In genomic region chr7:128790297-128791037, GRCh38 we compare ENCODE assay signal across 8 cellular contexts. TPM values are rescaled to one million over a fixed set of nuclear protein-coding genes. Genes with fewer than 3 reads are reported as not detected.
DNase-seq lines count a peak whose midpoint lies in the region; ATAC-seq and TF ChIP-seq lines count a peak whose summit lies in the region.

No MANE protein-coding gene starts in this region.

- no peaks in the 10 kb centered on the region for H3K36me3 Mint-ChIP-seq in T-cell

- intact Hi-C loops in A673 (cut with micrococcal nuclease; ENCODE audit: unreplicated experiment), result loop anchor here (10.0 kb wide), 1 partner anchor 94 kb away; no protein-coding TSS in a partner anchor
- intact Hi-C loops in heart right ventricle (cut with DNase I), result loop anchor here in 6 of 10 donors (5.0 to 10.0 kb wide), 3 partner anchors 37 to 94 kb away; partner anchors contain the start of gene ATP6V1F (in 1 of the 6)
- intact Hi-C loops in sigmoid colon (cut with DNase I), result loop anchor here (2.0 to 5.0 kb wide), 4 partner anchors 33 to 72 kb away; partner anchors contain the start of genes ATP6V1F, CALU and FLNC

- TF ChIP-seq POLR2A in sigmoid colon (IDR thresholded peaks at IDR 0.05), result no peak

- H3K27ac Mint-ChIP-seq in T-cell, result peak overlapping the region; percentile 53 to 85

- H3K4me3 ChIP-seq in A673 (ENCODE audit: low read depth, low read length, poor library complexity, severe bottlenecking), result peak overlapping the region; percentile 77
- peak overlapping the region; percentile 64 to 97 (median 85) for H3K4me3 ChIP-seq in heart right ventricle
- H3K4me3 ChIP-seq in sigmoid colon, result peak overlapping the region; percentile 68 to 88 (median 80)

- H3K4me1 ChIP-seq in A673 (ENCODE audit: insufficient read depth, low read length, poor library complexity, severe bottlenecking), result no peaks in the 10 kb centered on the region
- peaks cover 8 to 29% (median 25%) of the 10 kb centered on the region in 9 donors for H3K4me1 ChIP-seq in heart right ventricle
- peaks cover 0 to 41% (median 25%) of the 10 kb centered on the region in 4 donors for H3K4me1 ChIP-seq in sigmoid colon

- peak; percentile 22 for ATAC-seq in GM21515 (IDR thresholded peaks at IDR 0.05; ENCODE audit: unreplicated experiment)
- ATAC-seq in T-cell (replicated peaks in 1 of 4), result peak in 3 of 4 experiments; percentile 4 to 10 (median 5)
- ATAC-seq in heart right ventricle, result peak in 6 of 8 donors; percentile 3 to 39 (median 15)

- WGBS in heart right ventricle, 2 donors, result 16 to 17% methylated on average over 39 to 45 of the region's 45 CpGs
- WGBS in sigmoid colon, 2 donors, result 14 to 23% methylated on average over 45 of the region's 45 CpGs

- DNase-seq in A673 (ENCODE audit: low spot score) (no peak), T-cell (peak in 2 of 34 experiments; percentile 6 to 15), heart right ventricle (no peak), sigmoid colon (no peak), NCI-H2107 (lab: John Stamatoyannopoulos, UW) (no peak), NCI-H187 treated with DMSO at 0.1 percent for 48 hours (lab: John Stamatoyannopoulos, UW) (no peak)
- no peak for DNase-seq in stimulated activated CD4-positive, alpha-beta T cell treated with anti-CD3 and anti-CD28 coated beads, Interleukin-1b, Interleukin-23, amount 100 ng/mL, for 48 hours

- no peaks in the 10 kb centered on the region for H3K36me3 ChIP-seq in A673 (ENCODE audit: insufficient read depth, low read length, poor library complexity, severe bottlenecking)
- H3K36me3 ChIP-seq in heart right ventricle, result no peaks in the 10 kb centered on the region
- H3K36me3 ChIP-seq in sigmoid colon, result peaks cover 0 to 6% (median 0%) of the 10 kb centered on the region in 4 donors

- no peak overlapping the region for H3K27ac ChIP-seq in A673 (ENCODE audit: low read depth, low read length, poor library complexity, severe bottlenecking)
- peak overlapping the region in 7 of 10 donors; percentile 23 to 77 (median 49) for H3K27ac ChIP-seq in heart right ventricle
- peak overlapping the region; percentile 78 to 90 (median 84) for H3K27ac ChIP-seq in sigmoid colon

- POLR2A ChIA-PET in A673 (lab: Charles Lee; ENCODE audit: low non-redundant PET), result no interaction called here
- POLR2A ChIA-PET in T-cell (lab: Charles Lee), result interaction anchor here in 1 of 2 donors (1.0 kb wide), 1 partner anchor 52 kb away, joined by 4 read pairs; the partner anchor contains the start of gene CALU

- CTCF ChIA-PET in A673 (lab: Charles Lee) (no interaction called here), T-cell (lab: Charles Lee) (interaction anchor here in 1 of 2 donors (0.6 kb wide), 1 partner anchor 51 kb away, joined by 5 read pairs; the partner anchor contains the start of gene CALU)

- TF ChIP-seq EP300 in sigmoid colon (IDR thresholded peaks at IDR 0.05), result no peak

- H3K9me3 ChIP-seq in A673 (ENCODE audit: low read depth, low read length, poor library complexity, severe bottlenecking), result no peaks in the 10 kb centered on the region
- H3K9me3 ChIP-seq in heart right ventricle, result no peaks in the 10 kb centered on the region
- H3K9me3 ChIP-seq in sigmoid colon, result no peaks in the 10 kb centered on the region

- peak overlapping the region; percentile 80 to 90 (median 83) for H3K4me3 Mint-ChIP-seq in T-cell

- peaks cover 11% of the 10 kb centered on the region for H3K27me3 ChIP-seq in A673 (replicated peaks; ENCODE audit: insufficient read depth, low read depth, low read length, poor library complexity)
- peaks cover 0 to 21% (median 0%) of the 10 kb centered on the region in 7 donors for H3K27me3 ChIP-seq in heart right ventricle
- no peaks in the 10 kb centered on the region for H3K27me3 ChIP-seq in sigmoid colon

- no TSS peak for BruUV-seq in A673 (replicated peaks; lab: Mats Ljungman, UMichigan)

- H3K27me3 Mint-ChIP-seq in T-cell, result no peaks in the 10 kb centered on the region

- H3K4me1 Mint-ChIP-seq in T-cell, result peaks cover 16 to 21% (median 18%) of the 10 kb centered on the region in 3 donors

- H3K9me3 Mint-ChIP-seq in T-cell, result no peaks in the 10 kb centered on the region

- TF ChIP-seq CTCF in A673 (conservative IDR thresholded peaks at IDR 0.05; ENCODE audit: low read depth, low read length) (no peak), heart right ventricle (IDR thresholded peaks at IDR 0.05) (no peak), sigmoid colon (IDR thresholded peaks at IDR 0.05) (no peak)

RNA-seq across cellular contexts. Expression of gene CCDC136, which starts 1.3 kb away (rescaled TPM):
- total RNA-seq in A673 (2021), result 4.4 and 6.9 TPM in 2 replicates
- 10 to 100 TPM in 4 of 5 donors, 1 to 10 TPM in 1; 7.6 to 15.7 (median 14.6) TPM for total RNA-seq in T-cell
- total RNA-seq in heart right ventricle, result 10 to 100 TPM in 4 of 10 donors, 1 to 10 TPM in 6; 1.8 to 14.4 (median 8.0) TPM
- 10 to 100 TPM in 1 of 2 donors, 1 to 10 TPM in 1; 4.6 to 13.5 TPM for polyA plus RNA-seq in heart right ventricle
- total RNA-seq in sigmoid colon, result 10 to 100 TPM; 19.9 to 53.7 (median 23.7) TPM
- polyA plus RNA-seq in sigmoid colon, result 1 to 10 TPM in 2 of 3 donors, not detected in 1; 2.4 to 2.8 TPM

RNA-seq across cellular contexts. Expression of gene OPN1SW, which starts 14.9 kb away (rescaled TPM):
- not detected in 2 replicates for total RNA-seq in A673 (2021)
- total RNA-seq in T-cell, result not detected
- not detected for total RNA-seq in heart right ventricle
- not detected for polyA plus RNA-seq in heart right ventricle
- not detected for total RNA-seq in sigmoid colon
- not detected for polyA plus RNA-seq in sigmoid colon

RNA-seq across cellular contexts. Expression of gene FLNC, which starts 39.7 kb away (rescaled TPM):
- 6.5 and 7.8 TPM in 2 replicates for total RNA-seq in A673 (2021)
- total RNA-seq in T-cell, result under 1 TPM; 0.05 to 0.93 (median 0.38) TPM
- total RNA-seq in heart right ventricle, result 1,000 to 10,000 TPM in 6 of 10 donors, 100 to 1,000 TPM in 4; 364 to 2,445 (median 1,303) TPM
- polyA plus RNA-seq in heart right ventricle, result 1,000 to 10,000 TPM in 1 of 2 donors, 100 to 1,000 TPM in 1; 223 to 1,054 TPM
- 100 to 1,000 TPM in 3 of 4 donors, 10 to 100 TPM in 1; 95.3 to 489 (median 242) TPM for total RNA-seq in sigmoid colon
- polyA plus RNA-seq in sigmoid colon, result 10 to 100 TPM in 1 of 3 donors, 1 to 10 TPM in 1, under 1 TPM in 1; 0.69 to 12.6 (median 5.4) TPM

RNA-seq across cellular contexts. Expression of gene CALU, which starts 51.3 kb away (rescaled TPM):
- 161 and 162 TPM in 2 replicates for total RNA-seq in A673 (2021)
- total RNA-seq in T-cell, result 10 to 100 TPM; 15.8 to 23.4 (median 16.7) TPM
- 100 to 1,000 TPM; 197 to 333 (median 249) TPM for total RNA-seq in heart right ventricle
- polyA plus RNA-seq in heart right ventricle, result 100 to 1,000 TPM in 1 of 2 donors, 10 to 100 TPM in 1; 39.9 to 260 TPM
- total RNA-seq in sigmoid colon, result 100 to 1,000 TPM; 153 to 250 (median 198) TPM
- 10 to 100 TPM; 14.4 to 38.7 (median 23.1) TPM for polyA plus RNA-seq in sigmoid colon

Comparison
In these comparisons a context has a peak if more than half of its experiments do, and no peak if none do; other contexts are left out.
1. RNA of gene FLNC, which starts 39.7 kb away (total RNA-seq): 364 to 2,445 TPM in heart right ventricle and 95.3 to 489 TPM in sigmoid colon; 6.5 to 7.8 TPM in A673 and 0.05 to 0.93 TPM in T-cell; every median in the first group is over 10 times any median in the second.
2. Peak in every context shown above with its lines, with median percentiles within 50 percentile points of each other: H3K4me3 ChIP-seq and ATAC-seq.